In genomic region chr11:93614111-93614784, GRCh38 we compare ENCODE assay signal across 1 cellular context.
TF ChIP-seq lines count a peak whose summit lies in the region.

No MANE protein-coding gene starts in this region.

TF ChIP-seq in GM23338, 12 proteins besides CTCF, POLR2A, EP300 and RAD21 (continued from another document):
- TF ChIP-seq ZNF462 (CRISPR knock-in tag; IDR thresholded peaks at IDR 0.05) (no peak), ETS1 (IDR thresholded peaks at IDR 0.05) (no peak), CREB1 (CRISPR knock-in tag; IDR thresholded peaks at IDR 0.05; ENCODE audit: low read depth) (no peak), ZNF114 (CRISPR knock-in tag; IDR thresholded peaks at IDR 0.05) (no peak), EZH2 (IDR thresholded peaks at IDR 0.05; ENCODE audit: low read depth, unreplicated experiment) (no peak)
